In the genomic region with DNA sequence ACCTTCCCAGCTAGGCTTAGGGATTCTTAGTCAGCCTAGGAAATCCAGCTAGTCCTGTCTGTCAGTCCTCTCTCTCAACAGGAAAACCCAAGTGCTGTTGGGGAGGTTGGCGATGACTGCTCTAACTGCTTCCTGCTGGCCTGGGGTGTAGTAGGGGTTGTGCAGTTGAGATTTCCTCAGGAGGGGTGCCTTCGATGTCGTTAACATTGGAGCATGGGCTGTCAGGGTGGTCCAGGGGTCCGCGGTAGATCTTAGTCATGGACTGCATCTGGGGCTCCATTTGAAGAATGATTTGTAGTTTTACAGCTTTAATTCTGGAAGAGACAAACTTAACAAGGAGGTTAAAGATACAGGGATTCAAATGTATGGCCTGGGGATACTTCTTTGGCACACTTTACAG, we compare ENCODE assay signal across 1 cellular context. TPM values are rescaled to one million over a fixed set of nuclear protein-coding genes. Genes with fewer than 3 reads are reported as not detected.
"Had no signal": no experiment of that assay in that cellular context is flagged by ENCODE, and none has a peak within 500 bp of the region (broad histone marks: within the 10 kb centered on the region; RNA-seq: fewer than 3 reads in every experiment).

No MANE protein-coding gene starts in this region.

RNA-seq across cellular contexts. Expression of gene IGSF5, which starts 5.5 kb away (rescaled TPM):
- total RNA-seq: GM12878 had no signal
- polyA plus RNA-seq: GM12878 had no signal
